In the genomic region with DNA sequence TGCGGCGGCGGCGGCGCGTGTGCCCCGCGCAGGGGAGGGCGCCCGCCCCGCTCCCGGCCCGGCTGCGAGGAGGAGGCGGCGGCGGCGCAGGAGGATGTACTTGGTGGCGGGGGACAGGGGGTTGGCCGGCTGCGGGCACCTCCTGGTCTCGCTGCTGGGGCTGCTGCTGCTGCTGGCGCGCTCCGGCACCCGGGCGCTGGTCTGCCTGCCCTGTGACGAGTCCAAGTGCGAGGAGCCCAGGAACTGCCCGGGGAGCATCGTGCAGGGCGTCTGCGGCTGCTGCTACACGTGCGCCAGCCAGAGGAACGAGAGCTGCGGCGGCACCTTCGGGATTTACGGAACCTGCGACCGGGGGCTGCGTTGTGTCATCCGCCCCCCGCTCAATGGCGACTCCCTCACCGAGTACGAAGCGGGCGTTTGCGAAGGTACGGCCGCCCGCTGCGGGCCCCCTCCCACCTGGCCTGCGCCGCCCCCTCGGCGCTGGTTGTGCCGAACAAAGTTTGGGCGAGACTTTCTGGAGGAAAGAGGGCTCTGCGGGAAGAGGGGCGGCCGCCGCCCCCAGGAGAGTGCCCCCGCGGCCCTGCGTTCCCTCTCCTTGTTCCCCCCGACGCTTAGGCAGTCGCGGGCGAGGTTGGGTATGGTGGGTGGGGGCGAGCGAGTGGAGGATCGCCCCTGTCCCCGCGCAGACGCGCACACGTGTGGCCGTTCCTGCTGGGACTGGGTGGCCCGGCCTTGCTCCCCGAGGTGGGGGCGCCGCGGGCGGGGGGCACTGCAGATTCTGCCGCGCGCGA, we compare ENCODE assay signal across 9 cellular contexts.
DNase-seq lines count a peak whose midpoint lies in the region; ATAC-seq lines count a peak whose summit lies in the region.
"Had no signal": no experiment of that assay in that cellular context is flagged by ENCODE, and none has a peak within 500 bp of the region (broad histone marks: within the 10 kb centered on the region; RNA-seq: fewer than 3 reads in every experiment).

No MANE protein-coding gene starts in this region.

- H3K27ac ChIP-seq in iPS-18a (ENCODE audit: low read length) (no peak overlapping the region), skin epidermis (peak overlapping the region in 20 of 21 experiments; percentile 19 to 91 (median 81))

- H3K9ac ChIP-seq in iPS-18a (ENCODE audit: low read length) = peak overlapping the region; percentile 74

- peaks cover 40% of the 10 kb centered on the region for H3K4me1 ChIP-seq in iPS-18a (ENCODE audit: control insufficient read depth, low read depth, low read length)

- H3K36me3 ChIP-seq in iPS-18a (ENCODE audit: control insufficient read depth, low read depth, low read length) = no peaks in the 10 kb centered on the region

- peaks cover 24% of the 10 kb centered on the region for H3K27me3 ChIP-seq in iPS-18a (ENCODE audit: control insufficient read depth, insufficient read depth, low read length)

- H3K9me3 ChIP-seq in iPS-18a (ENCODE audit: control insufficient read depth, low read depth, low read length) = no peaks in the 10 kb centered on the region

- peak; percentile 21 for ATAC-seq in HG02678 (IDR thresholded peaks at IDR 0.05; ENCODE audit: unreplicated experiment)

- peak; percentile 49 for DNase-seq in NCI-H146 (lab: John Stamatoyannopoulos, UW)
- DNase-seq in NCI-H146 treated with DMSO at 0.1 percent for 48 hours (lab: John Stamatoyannopoulos, UW; ENCODE audit: unreplicated experiment) = no peak
- peak; percentile 63 for DNase-seq in RKO (ENCODE audit: low spot score)
- peak in 38 of 58 donors; percentile 5 to 69 (median 29) for DNase-seq in anterior cingulate cortex (lab: John Stamatoyannopoulos, UW)
- DNase-seq in NCI-H1436 (lab: John Stamatoyannopoulos, UW) = no peak
- DNase-seq: DND-41 had no signal

- peak overlapping the region; percentile 96 for H3K4me3 ChIP-seq in iPS-18a (ENCODE audit: low read length)
- peak overlapping the region; percentile 56 to 87 (median 74) for H3K4me3 ChIP-seq in skin epidermis

Comparison
In these comparisons a context has a peak if more than half of its experiments do, and no peak if none do; other contexts are left out.
1. DNase-seq: peak in NCI-H146 (single experiment), RKO (single experiment) and anterior cingulate cortex (38 of 58); none in NCI-H146 treated with DMSO at 0.1 percent for 48 hours (single experiment) and NCI-H1436 (single experiment).